1 cellular context compared by ENCODE assay signal in the genomic region with DNA sequence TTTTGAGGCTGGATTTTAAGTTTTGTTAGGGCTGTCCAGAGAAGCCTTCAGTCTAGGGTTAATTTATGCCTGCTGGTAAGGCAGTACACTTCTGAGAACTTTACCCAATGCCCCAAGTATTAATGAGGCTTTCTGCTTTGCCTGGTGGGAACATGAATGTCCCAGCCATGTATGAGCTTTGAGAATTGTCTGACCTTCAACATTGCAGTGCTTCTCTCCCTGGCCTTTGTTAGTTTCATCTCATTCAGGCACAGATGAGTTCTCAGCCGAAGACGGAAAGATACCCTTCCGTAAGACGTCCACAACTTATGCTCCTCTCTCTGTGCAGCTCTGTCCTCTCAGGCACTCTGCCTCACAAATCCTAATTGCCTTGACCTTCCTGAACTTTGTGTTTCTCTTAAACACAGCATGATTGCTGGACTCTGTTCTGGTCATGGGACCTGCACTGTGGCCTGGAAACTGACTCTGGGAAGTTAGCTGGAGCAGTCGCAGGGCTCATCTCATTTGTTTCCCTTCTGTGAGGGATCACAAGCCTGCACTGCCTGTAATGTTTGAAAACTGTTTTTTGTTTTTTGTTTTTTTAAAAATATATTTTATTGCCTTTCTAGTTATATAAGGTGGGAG.
A peak's percentile ranks its signal among the peaks of the same experiment; 100 is the strongest.
TF ChIP-seq lines count a peak whose summit lies in the region.

No MANE protein-coding gene starts in this region.

TF ChIP-seq in HepG2, 621 proteins besides CTCF, POLR2A, EP300 and RAD21 (continued from another document and continues in another):
- TF ChIP-seq KIAA2018 (CRISPR knock-in tag; IDR thresholded peaks at IDR 0.05; ENCODE audit: borderline replicate concordance), result no peak
- no peak for TF ChIP-seq CC2D1A (CRISPR knock-in tag; IDR thresholded peaks at IDR 0.05)
- TF ChIP-seq ZNF746 (CRISPR knock-in tag; IDR thresholded peaks at IDR 0.05), result no peak
- TF ChIP-seq ZNF33B (CRISPR knock-in tag; IDR thresholded peaks at IDR 0.05), result no peak
- no peak for TF ChIP-seq ZNF260 (CRISPR knock-in tag; IDR thresholded peaks at IDR 0.05; ENCODE audit: borderline replicate concordance, low read depth)
- TF ChIP-seq MAFG (CRISPR knock-in tag; IDR thresholded peaks at IDR 0.05), result no peak
- TF ChIP-seq ZFP37 (CRISPR knock-in tag; IDR thresholded peaks at IDR 0.05; ENCODE audit: borderline replicate concordance), result no peak; the same call in 1 of the 2 replicates
- 0 out of 2 replicates have a peak, but pooled peaks have one; percentile 49 for TF ChIP-seq ZHX1 (CRISPR knock-in tag; IDR thresholded peaks at IDR 0.05; ENCODE audit: low read depth)
- TF ChIP-seq ZNF564 (CRISPR knock-in tag; IDR thresholded peaks at IDR 0.05), result no peak
- TF ChIP-seq ZNF704 (CRISPR knock-in tag; IDR thresholded peaks at IDR 0.05; ENCODE audit: borderline replicate concordance), result no peak
- no peak for TF ChIP-seq HIVEP1 (CRISPR knock-in tag; IDR thresholded peaks at IDR 0.05)
- TF ChIP-seq ZNF282 (IDR thresholded peaks at IDR 0.05; ENCODE audit: partially characterized antibody), result no peak
- peak; percentile 99 for TF ChIP-seq TFE3 (CRISPR knock-in tag; IDR thresholded peaks at IDR 0.05)
- TF ChIP-seq NFYB (CRISPR knock-in tag; IDR thresholded peaks at IDR 0.05), result no peak
- no peak for TF ChIP-seq U2AF1 (optimal IDR thresholded peaks at IDR 0.05; ENCODE audit: low read depth, low read length)
- TF ChIP-seq CENPT (CRISPR knock-in tag; IDR thresholded peaks at IDR 0.05; ENCODE audit: low read depth), result no peak
- peak; percentile 67; the same call in 1 of the 2 replicates for TF ChIP-seq DPF2 (CRISPR knock-in tag; IDR thresholded peaks at IDR 0.05; ENCODE audit: borderline replicate concordance, low read depth)
- TF ChIP-seq, protein P1, sequence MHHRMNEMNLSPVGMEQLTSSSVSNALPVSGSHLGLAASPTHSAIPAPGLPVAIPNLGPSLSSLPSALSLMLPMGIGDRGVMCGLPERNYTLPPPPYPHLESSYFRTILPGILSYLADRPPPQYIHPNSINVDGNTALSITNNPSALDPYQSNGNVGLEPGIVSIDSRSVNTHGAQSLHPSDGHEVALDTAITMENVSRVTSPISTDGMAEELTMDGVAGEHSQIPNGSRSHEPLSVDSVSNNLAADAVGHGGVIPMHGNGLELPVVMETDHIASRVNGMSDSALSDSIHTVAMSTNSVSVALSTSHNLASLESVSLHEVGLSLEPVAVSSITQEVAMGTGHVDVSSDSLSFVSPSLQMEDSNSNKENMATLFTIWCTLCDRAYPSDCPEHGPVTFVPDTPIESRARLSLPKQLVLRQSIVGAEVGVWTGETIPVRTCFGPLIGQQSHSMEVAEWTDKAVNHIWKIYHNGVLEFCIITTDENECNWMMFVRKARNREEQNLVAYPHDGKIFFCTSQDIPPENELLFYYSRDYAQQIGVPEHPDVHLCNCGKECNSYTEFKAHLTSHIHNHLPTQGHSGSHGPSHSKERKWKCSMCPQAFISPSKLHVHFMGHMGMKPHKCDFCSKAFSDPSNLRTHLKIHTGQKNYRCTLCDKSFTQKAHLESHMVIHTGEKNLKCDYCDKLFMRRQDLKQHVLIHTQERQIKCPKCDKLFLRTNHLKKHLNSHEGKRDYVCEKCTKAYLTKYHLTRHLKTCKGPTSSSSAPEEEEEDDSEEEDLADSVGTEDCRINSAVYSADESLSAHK (CRISPR knock-in tag; IDR thresholded peaks at IDR 0.05; ENCODE audit: borderline replicate concordance), result no peak
- no peak for TF ChIP-seq ZNF674 (CRISPR knock-in tag; IDR thresholded peaks at IDR 0.05; ENCODE audit: low read depth)
- 0 out of 2 replicates have a peak, but pooled peaks have one; percentile 50 for TF ChIP-seq ZBTB7B (CRISPR knock-in tag; IDR thresholded peaks at IDR 0.05)
- peak; percentile 76 for TF ChIP-seq NR2C2 (CRISPR knock-in tag; IDR thresholded peaks at IDR 0.05; ENCODE audit: borderline replicate concordance)
- TF ChIP-seq SP2 (CRISPR knock-in tag; IDR thresholded peaks at IDR 0.05), result no peak
- peak; percentile 99 for TF ChIP-seq NR2F6 (IDR thresholded peaks at IDR 0.05)
- peak; percentile 100 for TF ChIP-seq NR2F6 (CRISPR knock-in tag; IDR thresholded peaks at IDR 0.05)
- TF ChIP-seq, protein P2, sequence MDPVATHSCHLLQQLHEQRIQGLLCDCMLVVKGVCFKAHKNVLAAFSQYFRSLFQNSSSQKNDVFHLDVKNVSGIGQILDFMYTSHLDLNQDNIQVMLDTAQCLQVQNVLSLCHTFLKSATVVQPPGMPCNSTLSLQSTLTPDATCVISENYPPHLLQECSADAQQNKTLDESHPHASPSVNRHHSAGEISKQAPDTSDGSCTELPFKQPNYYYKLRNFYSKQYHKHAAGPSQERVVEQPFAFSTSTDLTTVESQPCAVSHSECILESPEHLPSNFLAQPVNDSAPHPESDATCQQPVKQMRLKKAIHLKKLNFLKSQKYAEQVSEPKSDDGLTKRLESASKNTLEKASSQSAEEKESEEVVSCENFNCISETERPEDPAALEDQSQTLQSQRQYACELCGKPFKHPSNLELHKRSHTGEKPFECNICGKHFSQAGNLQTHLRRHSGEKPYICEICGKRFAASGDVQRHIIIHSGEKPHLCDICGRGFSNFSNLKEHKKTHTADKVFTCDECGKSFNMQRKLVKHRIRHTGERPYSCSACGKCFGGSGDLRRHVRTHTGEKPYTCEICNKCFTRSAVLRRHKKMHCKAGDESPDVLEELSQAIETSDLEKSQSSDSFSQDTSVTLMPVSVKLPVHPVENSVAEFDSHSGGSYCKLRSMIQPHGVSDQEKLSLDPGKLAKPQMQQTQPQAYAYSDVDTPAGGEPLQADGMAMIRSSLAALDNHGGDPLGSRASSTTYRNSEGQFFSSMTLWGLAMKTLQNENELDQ (CRISPR knock-in tag; IDR thresholded peaks at IDR 0.05; ENCODE audit: borderline replicate concordance), result no peak
- no peak for TF ChIP-seq FUBP1 (CRISPR knock-in tag; IDR thresholded peaks at IDR 0.05; ENCODE audit: borderline replicate concordance)
- no peak for TF ChIP-seq MAFF (IDR thresholded peaks at IDR 0.05; ENCODE audit: low read depth, low read length)
- TF ChIP-seq LRRFIP1 (CRISPR knock-in tag; conservative IDR thresholded peaks at IDR 0.05), result no peak
- TF ChIP-seq ZNF768 (CRISPR knock-in tag; IDR thresholded peaks at IDR 0.05), result no peak
